In genomic region chr5:39863926-39864572, GRCh38 we compare ENCODE assay signal across 18 cellular contexts.
DNase-seq lines count a peak whose midpoint lies in the region; ATAC-seq and TF ChIP-seq lines count a peak whose summit lies in the region.
"Had no signal": no experiment of that assay in that cellular context is flagged by ENCODE, and none has a peak within 500 bp of the region (broad histone marks: within the 10 kb centered on the region; RNA-seq: fewer than 3 reads in every experiment).

No MANE protein-coding gene starts in this region.

- H3K4me3 Mint-ChIP-seq in WTC11: no peak overlapping the region
- H3K4me3 Mint-ChIP-seq: CD14-positive monocyte had no signal

- intact Hi-C loops in prostate gland (cut with DNase I): no loop called here
- intact Hi-C loops in head of caudate nucleus (cut with DNase I): no loop called here

- H3K36me3 Mint-ChIP-seq in WTC11: no peaks in the 10 kb centered on the region
- H3K36me3 Mint-ChIP-seq: CD14-positive monocyte had no signal

- peaks cover 22% of the 10 kb centered on the region for H3K9me3 Mint-ChIP-seq in WTC11

- DNase-seq in LNCaP clone FGC (ENCODE audit: low read depth) (peak; percentile 83), WTC11 (ENCODE audit: low spot score) (no peak), iPS-NIHi11 (ENCODE audit: low spot score) (peak; percentile 13), prostate gland (ENCODE audit: low spot score) (peak; percentile 21), head of caudate nucleus (no peak), GOT3 (lab: John Stamatoyannopoulos, UW) (no peak)
- DNase-seq: GDM1; NCI-H1092; NCI-H1436; NCI-H187 treated with DMSO at 0.1 percent for 48 hours; NCI-H69; NK-92 treated with Interleukin-12 subunit alpha and Interleukin-12 subunit beta, amount 100 ng/mL, for 24 hours; SJCRH30 had no signal

- H3K9me3 ChIP-seq in prostate gland: no peaks in the 10 kb centered on the region
- H3K9me3 ChIP-seq: SJCRH30 had no signal

- no peaks in the 10 kb centered on the region for H3K27me3 ChIP-seq in prostate gland (replicated peaks; ENCODE audit: insufficient read depth)

- no peaks in the 10 kb centered on the region for H3K27me3 Mint-ChIP-seq in WTC11 (ENCODE audit: low read depth)

- peak overlapping the region; percentile 14; the same call in 1 of the 2 replicates for H3K4me3 ChIP-seq in LNCaP clone FGC (ENCODE audit: low read depth, low read length)
- no peak overlapping the region for H3K4me3 ChIP-seq in prostate gland
- H3K4me3 ChIP-seq: K562, SJCRH30 had no signal

- CTCF ChIA-PET in WTC11 (lab: Charles Lee): no interaction called here

- H3K4me1 Mint-ChIP-seq in WTC11: no peaks in the 10 kb centered on the region
- H3K4me1 Mint-ChIP-seq: CD14-positive monocyte had no signal

- no peak for TF ChIP-seq POLR2A in prostate gland (IDR thresholded peaks at IDR 0.05)

- 17% methylated on average over 7 of the region's 7 CpGs for WGBS in prostate gland

- no peak for TF ChIP-seq CTCF in LNCaP clone FGC (IDR thresholded peaks at IDR 0.05; ENCODE audit: control insufficient read depth, extremely low read depth, insufficient read depth)
- no peak for TF ChIP-seq CTCF in WTC11 (IDR thresholded peaks at IDR 0.05)
- TF ChIP-seq CTCF in prostate gland (IDR thresholded peaks at IDR 0.05): no peak

- peak overlapping the region; percentile 12 to 30 for H3K27ac ChIP-seq in prostate gland
- H3K27ac ChIP-seq: SJCRH30 had no signal

- no peak overlapping the region for H3K27ac Mint-ChIP-seq in WTC11
- H3K27ac Mint-ChIP-seq: CD14-positive monocyte had no signal

- no peaks in the 10 kb centered on the region for H3K36me3 ChIP-seq in prostate gland
- H3K36me3 ChIP-seq: SJCRH30 had no signal

- no peaks in the 10 kb centered on the region for H3K4me1 ChIP-seq in prostate gland (replicated peaks)
- H3K4me1 ChIP-seq: SJCRH30 had no signal

- POLR2A ChIA-PET in WTC11 (lab: Charles Lee): no interaction called here

- ATAC-seq in WTC11 (peak; percentile 83), GM21390 (IDR thresholded peaks at IDR 0.05; ENCODE audit: unreplicated experiment) (no peak), HG03442 (IDR thresholded peaks at IDR 0.05; ENCODE audit: unreplicated experiment) (no peak)
- ATAC-seq: K562, Panc1 had no signal

TF ChIP-seq in WTC11, 78 proteins besides CTCF, POLR2A, EP300 and RAD21:
- TF ChIP-seq NR3C1 (CRISPR knock-in tag; conservative IDR thresholded peaks at IDR 0.05; ENCODE audit: low read depth): no peak
- no peak for TF ChIP-seq RELA (CRISPR knock-in tag; IDR thresholded peaks at IDR 0.05; ENCODE audit: borderline replicate concordance)
- TF ChIP-seq NR1H2 (CRISPR knock-in tag; IDR thresholded peaks at IDR 0.05): no peak
- TF ChIP-seq, protein P1, sequence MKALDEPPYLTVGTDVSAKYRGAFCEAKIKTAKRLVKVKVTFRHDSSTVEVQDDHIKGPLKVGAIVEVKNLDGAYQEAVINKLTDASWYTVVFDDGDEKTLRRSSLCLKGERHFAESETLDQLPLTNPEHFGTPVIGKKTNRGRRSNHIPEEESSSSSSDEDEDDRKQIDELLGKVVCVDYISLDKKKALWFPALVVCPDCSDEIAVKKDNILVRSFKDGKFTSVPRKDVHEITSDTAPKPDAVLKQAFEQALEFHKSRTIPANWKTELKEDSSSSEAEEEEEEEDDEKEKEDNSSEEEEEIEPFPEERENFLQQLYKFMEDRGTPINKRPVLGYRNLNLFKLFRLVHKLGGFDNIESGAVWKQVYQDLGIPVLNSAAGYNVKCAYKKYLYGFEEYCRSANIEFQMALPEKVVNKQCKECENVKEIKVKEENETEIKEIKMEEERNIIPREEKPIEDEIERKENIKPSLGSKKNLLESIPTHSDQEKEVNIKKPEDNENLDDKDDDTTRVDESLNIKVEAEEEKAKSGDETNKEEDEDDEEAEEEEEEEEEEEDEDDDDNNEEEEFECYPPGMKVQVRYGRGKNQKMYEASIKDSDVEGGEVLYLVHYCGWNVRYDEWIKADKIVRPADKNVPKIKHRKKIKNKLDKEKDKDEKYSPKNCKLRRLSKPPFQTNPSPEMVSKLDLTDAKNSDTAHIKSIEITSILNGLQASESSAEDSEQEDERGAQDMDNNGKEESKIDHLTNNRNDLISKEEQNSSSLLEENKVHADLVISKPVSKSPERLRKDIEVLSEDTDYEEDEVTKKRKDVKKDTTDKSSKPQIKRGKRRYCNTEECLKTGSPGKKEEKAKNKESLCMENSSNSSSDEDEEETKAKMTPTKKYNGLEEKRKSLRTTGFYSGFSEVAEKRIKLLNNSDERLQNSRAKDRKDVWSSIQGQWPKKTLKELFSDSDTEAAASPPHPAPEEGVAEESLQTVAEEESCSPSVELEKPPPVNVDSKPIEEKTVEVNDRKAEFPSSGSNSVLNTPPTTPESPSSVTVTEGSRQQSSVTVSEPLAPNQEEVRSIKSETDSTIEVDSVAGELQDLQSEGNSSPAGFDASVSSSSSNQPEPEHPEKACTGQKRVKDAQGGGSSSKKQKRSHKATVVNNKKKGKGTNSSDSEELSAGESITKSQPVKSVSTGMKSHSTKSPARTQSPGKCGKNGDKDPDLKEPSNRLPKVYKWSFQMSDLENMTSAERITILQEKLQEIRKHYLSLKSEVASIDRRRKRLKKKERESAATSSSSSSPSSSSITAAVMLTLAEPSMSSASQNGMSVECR (CRISPR knock-in tag; IDR thresholded peaks at IDR 0.05; ENCODE audit: borderline replicate concordance): no peak
- no peak for TF ChIP-seq CREB1 (CRISPR knock-in tag; IDR thresholded peaks at IDR 0.05)
- TF ChIP-seq, protein P2, sequence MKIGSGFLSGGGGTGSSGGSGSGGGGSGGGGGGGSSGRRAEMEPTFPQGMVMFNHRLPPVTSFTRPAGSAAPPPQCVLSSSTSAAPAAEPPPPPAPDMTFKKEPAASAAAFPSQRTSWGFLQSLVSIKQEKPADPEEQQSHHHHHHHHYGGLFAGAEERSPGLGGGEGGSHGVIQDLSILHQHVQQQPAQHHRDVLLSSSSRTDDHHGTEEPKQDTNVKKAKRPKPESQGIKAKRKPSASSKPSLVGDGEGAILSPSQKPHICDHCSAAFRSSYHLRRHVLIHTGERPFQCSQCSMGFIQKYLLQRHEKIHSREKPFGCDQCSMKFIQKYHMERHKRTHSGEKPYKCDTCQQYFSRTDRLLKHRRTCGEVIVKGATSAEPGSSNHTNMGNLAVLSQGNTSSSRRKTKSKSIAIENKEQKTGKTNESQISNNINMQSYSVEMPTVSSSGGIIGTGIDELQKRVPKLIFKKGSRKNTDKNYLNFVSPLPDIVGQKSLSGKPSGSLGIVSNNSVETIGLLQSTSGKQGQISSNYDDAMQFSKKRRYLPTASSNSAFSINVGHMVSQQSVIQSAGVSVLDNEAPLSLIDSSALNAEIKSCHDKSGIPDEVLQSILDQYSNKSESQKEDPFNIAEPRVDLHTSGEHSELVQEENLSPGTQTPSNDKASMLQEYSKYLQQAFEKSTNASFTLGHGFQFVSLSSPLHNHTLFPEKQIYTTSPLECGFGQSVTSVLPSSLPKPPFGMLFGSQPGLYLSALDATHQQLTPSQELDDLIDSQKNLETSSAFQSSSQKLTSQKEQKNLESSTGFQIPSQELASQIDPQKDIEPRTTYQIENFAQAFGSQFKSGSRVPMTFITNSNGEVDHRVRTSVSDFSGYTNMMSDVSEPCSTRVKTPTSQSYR (CRISPR knock-in tag; IDR thresholded peaks at IDR 0.05): no peak
- TF ChIP-seq, protein P3, sequence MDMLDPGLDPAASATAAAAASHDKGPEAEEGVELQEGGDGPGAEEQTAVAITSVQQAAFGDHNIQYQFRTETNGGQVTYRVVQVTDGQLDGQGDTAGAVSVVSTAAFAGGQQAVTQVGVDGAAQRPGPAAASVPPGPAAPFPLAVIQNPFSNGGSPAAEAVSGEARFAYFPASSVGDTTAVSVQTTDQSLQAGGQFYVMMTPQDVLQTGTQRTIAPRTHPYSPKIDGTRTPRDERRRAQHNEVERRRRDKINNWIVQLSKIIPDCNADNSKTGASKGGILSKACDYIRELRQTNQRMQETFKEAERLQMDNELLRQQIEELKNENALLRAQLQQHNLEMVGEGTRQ (CRISPR knock-in tag; IDR thresholded peaks at IDR 0.05): no peak
- no peak for TF ChIP-seq ZNF425 (CRISPR knock-in tag; conservative IDR thresholded peaks at IDR 0.05)
- no peak for TF ChIP-seq ESRRA (CRISPR knock-in tag; IDR thresholded peaks at IDR 0.05; ENCODE audit: borderline replicate concordance)
- no peak for TF ChIP-seq JUN (CRISPR knock-in tag; IDR thresholded peaks at IDR 0.05)
- TF ChIP-seq MYBL2 (CRISPR knock-in tag; IDR thresholded peaks at IDR 0.05): no peak

Comparison
In these comparisons a context has a peak if more than half of its experiments do, and no peak if none do; other contexts are left out.
1. DNase-seq: peak in LNCaP clone FGC (single experiment), iPS-NIHi11 (single experiment) and prostate gland (single experiment); none in WTC11 (single experiment), head of caudate nucleus (0 of 42) and GOT3 (single experiment).